Comparison of ENCODE assay signal across 24 cellular contexts in the genomic region with DNA sequence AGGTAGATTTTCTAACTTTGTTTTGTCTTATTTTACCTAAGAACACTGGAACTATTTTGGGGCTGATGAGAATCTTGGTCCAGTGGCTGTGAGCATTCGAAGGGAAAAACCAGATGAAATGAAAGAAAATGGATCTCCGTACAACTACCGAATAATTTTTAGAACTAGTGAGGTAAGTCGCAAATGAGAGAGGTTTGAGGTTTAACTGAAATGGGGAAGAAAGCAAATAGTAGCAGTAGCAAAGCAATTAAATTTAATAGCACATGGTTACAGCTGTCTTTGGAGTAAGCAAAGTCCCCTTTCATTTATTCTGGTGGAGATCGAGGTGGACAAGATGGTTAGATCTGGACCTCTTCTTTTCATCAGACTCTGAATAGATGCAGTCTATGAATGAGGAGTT.
DNase-seq lines count a peak whose midpoint lies in the region; ATAC-seq, FAIRE-seq and TF ChIP-seq lines count a peak whose summit lies in the region.
"Had no signal": no experiment of that assay in that cellular context is flagged by ENCODE, and none has a peak within 500 bp of the region (broad histone marks: within the 10 kb centered on the region; RNA-seq: fewer than 3 reads in every experiment).

No MANE protein-coding gene starts in this region.

- no peak for FAIRE-seq in kidney (lab: Jason Lieb, UNC)
- FAIRE-seq: H54, HepG2 had no signal

- DNase-seq in GM12865 (ENCODE audit: low read depth) (peak; percentile 34), GM20000 (ENCODE audit: low spot score) (peak; percentile 16), NOMO-1 treated with DMSO at 0.1 percent for 48 hours (lab: John Stamatoyannopoulos, UW; ENCODE audit: unreplicated experiment) (peak; percentile 77), kidney (no peak), osteoblast (ENCODE audit: insufficient read length, low spot score, missing footprints) (no peak)
- DNase-seq in stimulated activated naive B cell treated with anti-CD40 and anti-IgM and Interleukin-4, amounts not matched to agents 10 μg/mL and 1 μg/mL and 100 μg/mL, for 72 hours = no peak
- DNase-seq: CD4-positive, alpha-beta T cell; COR-L47; DMS79; KG1; MV-4-11; NCI-H1105 treated with DMSO at 0.1 percent for 48 hours; NCI-H2029 treated with DMSO at 0.1 percent for 48 hours; NCI-H226; NCI-H524; NCI-H774; NK-92 treated with Interleukin-12 subunit alpha and Interleukin-12 subunit beta, amount 100 ng/mL, for 24 hours; SW 1271 had no signal

- H3K27ac ChIP-seq in kidney (ENCODE audit: low read depth in 2 of 2, low read length in 2 of 2) (no peak overlapping the region), osteoblast (ENCODE audit: low read depth, low read length) (no peak overlapping the region)
- H3K27ac ChIP-seq: BLaER1, HL-60 had no signal

- H3K4me2 ChIP-seq in osteoblast (ENCODE audit: insufficient read depth, low read length) = no peak overlapping the region
- H3K4me2 ChIP-seq: BLaER1 had no signal

- intact Hi-C loops in kidney (cut with DNase I) = no loop called here

- peak overlapping the region; percentile 26 for H3K27ac Mint-ChIP-seq in stimulated activated naive B cell treated with anti-CD40 and anti-IgM and Interleukin-4, amounts not matched to agents 10 μg/mL and 1 μg/mL and 100 μg/mL, for 72 hours
- H3K27ac Mint-ChIP-seq: CD4-positive, alpha-beta T cell had no signal

- H2AFZ ChIP-seq in osteoblast (ENCODE audit: low read length) = no peak overlapping the region

- H3K4me1 ChIP-seq in kidney (ENCODE audit: control insufficient read depth in 1 of 2, insufficient read depth in 1 of 2, low read depth in 1 of 2, low read length in 2 of 2) (no peaks in the 10 kb centered on the region), osteoblast (ENCODE audit: insufficient read depth, low read length) (peaks cover 27% of the 10 kb centered on the region)
- H3K4me1 ChIP-seq: BLaER1 had no signal

- peaks cover 75% of the 10 kb centered on the region for H3K79me2 ChIP-seq in osteoblast (ENCODE audit: insufficient read depth, low read length)

- H3K9me3 ChIP-seq in kidney (ENCODE audit: control insufficient read depth in 1 of 2, low read length in 2 of 2) (no peaks in the 10 kb centered on the region), osteoblast (ENCODE audit: low read depth, low read length) (no peaks in the 10 kb centered on the region)
- H3K9me3 ChIP-seq: BLaER1 had no signal

- H3K36me3 Mint-ChIP-seq in stimulated activated naive B cell treated with anti-CD40 and anti-IgM and Interleukin-4, amounts not matched to agents 10 μg/mL and 1 μg/mL and 100 μg/mL, for 72 hours = peaks cover 40 to 52% of the 10 kb centered on the region in 2 donors

- no peak for TF ChIP-seq CTCF in GM12865 (IDR thresholded peaks at IDR 0.05; ENCODE audit: insufficient read depth, low read depth, low read length, missing control alignments)
- TF ChIP-seq CTCF in GM20000 (IDR thresholded peaks at IDR 0.05; ENCODE audit: extremely low read depth, missing control alignments) = no peak
- no peak for TF ChIP-seq CTCF in kidney (IDR thresholded peaks at IDR 0.05; ENCODE audit: borderline replicate concordance, extremely low read depth, insufficient read depth)
- no peak for TF ChIP-seq CTCF in osteoblast (IDR thresholded peaks at IDR 0.05; ENCODE audit: extremely low read depth, low read depth, low read length)

- no peak overlapping the region for H3K4me3 Mint-ChIP-seq in stimulated activated naive B cell treated with anti-CD40 and anti-IgM and Interleukin-4, amounts not matched to agents 10 μg/mL and 1 μg/mL and 100 μg/mL, for 72 hours
- H3K4me3 Mint-ChIP-seq: CD4-positive, alpha-beta T cell had no signal

- peaks cover 35 to 37% of the 10 kb centered on the region in 2 donors for H3K4me1 Mint-ChIP-seq in stimulated activated naive B cell treated with anti-CD40 and anti-IgM and Interleukin-4, amounts not matched to agents 10 μg/mL and 1 μg/mL and 100 μg/mL, for 72 hours

- no peaks in the 10 kb centered on the region for H3K9me3 Mint-ChIP-seq in stimulated activated naive B cell treated with anti-CD40 and anti-IgM and Interleukin-4, amounts not matched to agents 10 μg/mL and 1 μg/mL and 100 μg/mL, for 72 hours
- H3K9me3 Mint-ChIP-seq: CD4-positive, alpha-beta T cell had no signal

- no peak overlapping the region for H3K9ac ChIP-seq in kidney (ENCODE audit: low read length in 2 of 2)
- H3K9ac ChIP-seq: BLaER1 had no signal

- H3K36me3 ChIP-seq in kidney (ENCODE audit: control insufficient read depth in 1 of 2, insufficient read depth in 2 of 2, low read length in 2 of 2) = no peaks in the 10 kb centered on the region
- peaks cover 28% of the 10 kb centered on the region for H3K36me3 ChIP-seq in osteoblast (ENCODE audit: insufficient read depth, low read length)
- H3K36me3 ChIP-seq: BLaER1 had no signal

- no peaks in the 10 kb centered on the region for H3K27me3 Mint-ChIP-seq in stimulated activated naive B cell treated with anti-CD40 and anti-IgM and Interleukin-4, amounts not matched to agents 10 μg/mL and 1 μg/mL and 100 μg/mL, for 72 hours
- H3K27me3 Mint-ChIP-seq: CD4-positive, alpha-beta T cell had no signal

- ATAC-seq in stimulated activated naive B cell treated with anti-CD40 and anti-IgM and Interleukin-4, amounts not matched to agents 10 μg/mL and 1 μg/mL and 100 μg/mL, for 72 hours (replicated peaks) = no peak
- ATAC-seq in HG02973 (IDR thresholded peaks at IDR 0.05; ENCODE audit: unreplicated experiment) = no peak
- ATAC-seq: HepG2, Right ventricle myocardium inferior had no signal

- H3K27me3 ChIP-seq in osteoblast (ENCODE audit: insufficient read depth, low read length) = no peaks in the 10 kb centered on the region
- H3K27me3 ChIP-seq: BLaER1 had no signal

- peak overlapping the region; percentile 26; the same call in 1 of the 2 replicates for H3K4me3 ChIP-seq in GM12865 (ENCODE audit: low read depth, low read length)
- no peak overlapping the region for H3K4me3 ChIP-seq in kidney (ENCODE audit: low read length in 2 of 2)
- no peak overlapping the region for H3K4me3 ChIP-seq in osteoblast (ENCODE audit: insufficient read depth, low read length)
- H3K4me3 ChIP-seq: BLaER1 had no signal

- H4K20me1 ChIP-seq in osteoblast (ENCODE audit: insufficient read depth, low read length) = peaks cover 1% of the 10 kb centered on the region
- H4K20me1 ChIP-seq: BLaER1 had no signal

Comparison
In these comparisons a context has a peak if more than half of its experiments do, and no peak if none do; other contexts are left out.
1. DNase-seq: peak in GM12865 (single experiment), GM20000 (single experiment) and NOMO-1 treated with DMSO at 0.1 percent for 48 hours (single experiment); none in stimulated activated naive B cell treated with anti-CD40 and anti-IgM and Interleukin-4, amounts not matched to agents 10 μg/mL and 1 μg/mL and 100 μg/mL, for 72 hours (single experiment), kidney (single experiment) and osteoblast (single experiment).